In genomic region chr6:203663-204062, GRCh38 we compare ENCODE assay signal across 21 cellular contexts.
"Had no signal": no experiment of that assay in that cellular context is flagged by ENCODE, and none has a peak within 500 bp of the region (broad histone marks: within the 10 kb centered on the region; RNA-seq: fewer than 3 reads in every experiment).

No MANE protein-coding gene starts in this region.

- ATAC-seq: K562, Panc1, PC-3 had no signal

- H3K27ac ChIP-seq: KMS-11, RWPE1 had no signal

- H3K4me2 ChIP-seq: KMS-11, SK-N-SH had no signal

- H3K9ac ChIP-seq: KMS-11, SK-N-SH had no signal

- H3K9me3 ChIP-seq: SK-N-SH had no signal

- H3K4me3 ChIP-seq: K562 had no signal

- DNase-seq: Kasumi-1, MM.1S, NCI-H1092 treated with DMSO at 0.1 percent for 48 hours, NCI-H1436, NCI-H187, NCI-H2029, NCI-H2081 treated with DMSO at 0.1 percent for 48 hours, NCI-H2171, NCI-H226, NCI-H446, NCI-H510A, NCI-H524 treated with DMSO at 0.1 percent for 48 hours, NCI-H69, NCI-H774, PC-3, SHP77, SK-N-SH had no signal

- FAIRE-seq: K562 had no signal
